13 cellular contexts compared by ENCODE assay signal in the genomic region with DNA sequence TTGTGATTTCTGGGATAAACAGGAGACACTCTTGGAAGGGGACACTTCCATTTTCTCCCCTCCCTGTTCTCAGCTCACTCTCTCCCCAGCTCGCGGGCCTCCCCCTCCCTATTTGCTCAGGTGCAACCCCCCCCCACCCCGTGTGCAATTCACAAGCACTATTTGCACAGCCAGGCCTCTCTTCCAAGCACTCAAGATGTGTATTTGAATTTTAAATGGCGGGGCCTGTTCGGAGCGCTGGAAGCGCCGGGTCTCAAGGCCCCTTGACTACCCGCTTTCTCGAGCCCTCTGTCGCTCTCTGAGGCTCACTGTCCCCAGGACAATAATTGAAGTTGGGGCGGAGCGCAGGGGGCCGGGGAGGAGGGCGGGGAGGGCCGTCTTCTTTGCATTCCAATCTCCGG. TPM values are rescaled to one million over a fixed set of nuclear protein-coding genes. Genes with fewer than 3 reads are reported as not detected.
DNase-seq lines count a peak whose midpoint lies in the region; ATAC-seq, FAIRE-seq and TF ChIP-seq lines count a peak whose summit lies in the region.
"Had no signal": no experiment of that assay in that cellular context is flagged by ENCODE, and none has a peak within 500 bp of the region (broad histone marks: within the 10 kb centered on the region; RNA-seq: fewer than 3 reads in every experiment).

No MANE protein-coding gene starts in this region.

- no peaks in the 10 kb centered on the region for H4K20me1 ChIP-seq in OCI-LY7 (ENCODE audit: insufficient read depth, low read length)

- POLR2A ChIA-PET in OCI-LY7 (lab: Charles Lee): no interaction called here

- peaks cover 64% of the 10 kb centered on the region for H3K27me3 Mint-ChIP-seq in activated T-cell treated with anti-CD3 and anti-CD28 coated beads, Interleukin-2, amount 50 U/mL, for 72 hours (ENCODE audit: low read depth)
- H3K27me3 Mint-ChIP-seq in activated T-cell treated with anti-CD3 and anti-CD28 coated beads, Interleukin-2, amount 50 U/mL, for 4 hours (ENCODE audit: low read depth): peaks cover 67% of the 10 kb centered on the region
- H3K27me3 Mint-ChIP-seq in stimulated activated naive B cell treated with anti-CD40 and anti-IgM and Interleukin-4, amounts not matched to agents 10 μg/mL and 1 μg/mL and 100 μg/mL, for 72 hours: peaks cover 59 to 71% of the 10 kb centered on the region in 2 donors

- peaks cover 17% of the 10 kb centered on the region for H3K4me1 Mint-ChIP-seq in activated T-cell treated with anti-CD3 and anti-CD28 coated beads, Interleukin-2, amount 50 U/mL, for 72 hours (ENCODE audit: low read depth)
- H3K4me1 Mint-ChIP-seq in activated T-cell treated with anti-CD3 and anti-CD28 coated beads, Interleukin-2, amount 50 U/mL, for 4 hours (ENCODE audit: low read depth): peaks cover 19% of the 10 kb centered on the region
- peaks cover 19 to 51% of the 10 kb centered on the region in 2 donors for H3K4me1 Mint-ChIP-seq in stimulated activated naive B cell treated with anti-CD40 and anti-IgM and Interleukin-4, amounts not matched to agents 10 μg/mL and 1 μg/mL and 100 μg/mL, for 72 hours

- H3K9me2 ChIP-seq in OCI-LY7 (ENCODE audit: insufficient read depth, low read length): no peaks in the 10 kb centered on the region

- no peak overlapping the region for H3K27ac Mint-ChIP-seq in activated T-cell treated with anti-CD3 and anti-CD28 coated beads, Interleukin-2, amount 50 U/mL, for 72 hours
- no peak overlapping the region for H3K27ac Mint-ChIP-seq in stimulated activated naive B cell treated with anti-CD40 and anti-IgM and Interleukin-4, amounts not matched to agents 10 μg/mL and 1 μg/mL and 100 μg/mL, for 72 hours
- H3K27ac Mint-ChIP-seq: activated T-cell treated with anti-CD3 and anti-CD28 coated beads, Interleukin-2, amount 50 U/mL, for 24 hours had no signal

- BruUV-seq in OCI-LY7 (replicated peaks; lab: Mats Ljungman, UMichigan): no TSS peak

- H3K27ac ChIP-seq in Peyer's patch (peak overlapping the region in 1 of 4 donors; percentile 43), OCI-LY7 (ENCODE audit: low read depth, low read length, poor library complexity, severe bottlenecking) (no peak overlapping the region)
- H3K27ac ChIP-seq: testis had no signal

- TF ChIP-seq POLR2A in Peyer's patch (IDR thresholded peaks at IDR 0.05): no peak

- H2AFZ ChIP-seq in OCI-LY7 (ENCODE audit: low read length): no peak overlapping the region

- no peaks in the 10 kb centered on the region for H3K36me3 ChIP-seq in Peyer's patch
- no peaks in the 10 kb centered on the region for H3K36me3 ChIP-seq in OCI-LY7 (ENCODE audit: insufficient read depth, low read length)

- TF ChIP-seq CTCF in Peyer's patch (IDR thresholded peaks at IDR 0.05) (no peak), OCI-LY7 (conservative IDR thresholded peaks at IDR 0.05; ENCODE audit: low read length) (no peak)

- no peaks in the 10 kb centered on the region for H3K9me3 Mint-ChIP-seq in activated T-cell treated with anti-CD3 and anti-CD28 coated beads, Interleukin-2, amount 50 U/mL, for 72 hours
- H3K9me3 Mint-ChIP-seq in activated T-cell treated with anti-CD3 and anti-CD28 coated beads, Interleukin-2, amount 50 U/mL, for 4 hours: no peaks in the 10 kb centered on the region
- no peaks in the 10 kb centered on the region for H3K9me3 Mint-ChIP-seq in stimulated activated naive B cell treated with anti-CD40 and anti-IgM and Interleukin-4, amounts not matched to agents 10 μg/mL and 1 μg/mL and 100 μg/mL, for 72 hours
- H3K9me3 Mint-ChIP-seq: activated T-cell treated with anti-CD3 and anti-CD28 coated beads, Interleukin-2, amount 50 U/mL, for 24 hours had no signal

- peaks cover 0 to 60% (median 21%) of the 10 kb centered on the region in 4 donors for H3K4me1 ChIP-seq in Peyer's patch
- no peaks in the 10 kb centered on the region for H3K4me1 ChIP-seq in OCI-LY7 (ENCODE audit: insufficient read depth, low read length, poor library complexity, severe bottlenecking)

- H3K27me3 ChIP-seq in Peyer's patch: peaks cover 0 to 26% of the 10 kb centered on the region in 2 donors
- H3K27me3 ChIP-seq: testis had no signal

- CTCF ChIA-PET in OCI-LY7 (lab: Charles Lee; ENCODE audit: unreplicated experiment): no interaction called here

- ATAC-seq in activated T-cell treated with anti-CD3 and anti-CD28 coated beads, Interleukin-2, amount 50 U/mL, for 72 hours (replicated peaks in 1 of 2): no peak
- no peak for ATAC-seq in activated T-cell treated with anti-CD3 and anti-CD28 coated beads, Interleukin-2, amount 50 U/mL, for 4 hours
- ATAC-seq in stimulated activated naive B cell treated with anti-CD40 and anti-IgM and Interleukin-4, amounts not matched to agents 10 μg/mL and 1 μg/mL and 100 μg/mL, for 72 hours (replicated peaks): no peak
- ATAC-seq: left lobe of liver had no signal

- no peaks in the 10 kb centered on the region for H3K36me3 Mint-ChIP-seq in activated T-cell treated with anti-CD3 and anti-CD28 coated beads, Interleukin-2, amount 50 U/mL, for 72 hours (ENCODE audit: insufficient read depth in 2 of 2)
- H3K36me3 Mint-ChIP-seq in activated T-cell treated with anti-CD3 and anti-CD28 coated beads, Interleukin-2, amount 50 U/mL, for 4 hours (ENCODE audit: insufficient read depth): no peaks in the 10 kb centered on the region
- H3K36me3 Mint-ChIP-seq in stimulated activated naive B cell treated with anti-CD40 and anti-IgM and Interleukin-4, amounts not matched to agents 10 μg/mL and 1 μg/mL and 100 μg/mL, for 72 hours: no peaks in the 10 kb centered on the region

- intact Hi-C loops in OCI-LY7 (cut with micrococcal nuclease; ENCODE audit: unreplicated experiment): no loop called here

- DNase-seq in activated T-cell treated with anti-CD3 and anti-CD28 coated beads, Interleukin-2, amount 50 U/mL, for 72 hours: no peak
- no peak for DNase-seq in activated T-cell treated with anti-CD3 and anti-CD28 coated beads, Interleukin-2, amount 50 U/mL, for 4 hours
- DNase-seq in Peyer's patch (peak in 1 of 3 donors; percentile 45), iPS-NIHi7 (ENCODE audit: extremely low spot score) (peak; percentile 55), NCI-H82 treated with DMSO at 0.1 percent for 48 hours (lab: John Stamatoyannopoulos, UW; ENCODE audit: unreplicated experiment) (no peak), HTR-8/SVneo (ENCODE audit: insufficient read length, low spot score) (no peak), OCI-LY7 (ENCODE audit: low spot score) (no peak)
- DNase-seq in stimulated activated naive B cell treated with anti-CD40 and anti-IgM and Interleukin-4, amounts not matched to agents 10 μg/mL and 1 μg/mL and 100 μg/mL, for 72 hours: no peak
- DNase-seq: HCEC 1CT, NCI-H2107 had no signal

- no peaks in the 10 kb centered on the region for H3K79me2 ChIP-seq in OCI-LY7 (ENCODE audit: insufficient read depth, low read depth, low read length)

- no peak overlapping the region for H3K4me2 ChIP-seq in OCI-LY7 (ENCODE audit: low read length)

- FAIRE-seq in HTR-8/SVneo (lab: Jason Lieb, UNC): no peak

- H3K4me3 Mint-ChIP-seq in activated T-cell treated with anti-CD3 and anti-CD28 coated beads, Interleukin-2, amount 50 U/mL, for 72 hours: peak overlapping the region; percentile 63 to 68
- H3K4me3 Mint-ChIP-seq in activated T-cell treated with anti-CD3 and anti-CD28 coated beads, Interleukin-2, amount 50 U/mL, for 4 hours: no peak overlapping the region
- peak overlapping the region; percentile 77 to 78 for H3K4me3 Mint-ChIP-seq in stimulated activated naive B cell treated with anti-CD40 and anti-IgM and Interleukin-4, amounts not matched to agents 10 μg/mL and 1 μg/mL and 100 μg/mL, for 72 hours

- H3K4me3 ChIP-seq in Peyer's patch (peak overlapping the region in 3 of 4 donors; percentile 14 to 46 (median 42)), OCI-LY7 (ENCODE audit: low read depth, low read length, poor library complexity, severe bottlenecking) (no peak overlapping the region)

- H3K9me3 ChIP-seq in Peyer's patch: no peaks in the 10 kb centered on the region
- no peaks in the 10 kb centered on the region for H3K9me3 ChIP-seq in OCI-LY7 (ENCODE audit: low read length)
- H3K9me3 ChIP-seq: testis had no signal

RNA-seq across cellular contexts. Expression of a gene that starts 7.8 kb away (rescaled TPM):
- under 1 TPM; 0.05 to 0.10 TPM for total RNA-seq in activated T-cell treated with anti-CD3 and anti-CD28 coated beads, Interleukin-2, amount 50 U/mL, for 72 hours
- total RNA-seq in activated T-cell treated with anti-CD3 and anti-CD28 coated beads, Interleukin-2, amount 50 U/mL, for 4 hours: under 1 TPM in 2 of 3 donors, not detected in 1; 0.05 TPM
- 1 to 10 TPM in 3 of 4 donors, not detected in 1; 1.4 to 2.5 (median 2.1) TPM for total RNA-seq in Peyer's patch
- not detected in 2 replicates for total RNA-seq in OCI-LY7 (2014; rRNA removed; shearing (Covaris generic))
- total RNA-seq in OCI-LY7 (2022): not detected in 2 replicates
